ENCODE assay signal across 19 cellular contexts in genomic region chr7:31335161-31335888, GRCh38. TPM values are rescaled to one million over a fixed set of nuclear protein-coding genes. Genes with fewer than 3 reads are reported as not detected.
DNase-seq lines count a peak whose midpoint lies in the region; ATAC-seq, FAIRE-seq and TF ChIP-seq lines count a peak whose summit lies in the region.
"Had no signal": no experiment of that assay in that cellular context is flagged by ENCODE, and none has a peak within 500 bp of the region (broad histone marks: within the 10 kb centered on the region; RNA-seq: fewer than 3 reads in every experiment).

No MANE protein-coding gene starts in this region.

- ATAC-seq in left colon (peak; percentile 49), GM18870 (IDR thresholded peaks at IDR 0.05; ENCODE audit: unreplicated experiment) (no peak)

- DNase-seq in left ventricle myocardium inferior: no peak
- no peak for DNase-seq in cardiac septum (ENCODE audit: low spot score)
- no peak for DNase-seq in left colon
- DNase-seq in NCI-H2171 (lab: John Stamatoyannopoulos, UW): no peak
- no peak for DNase-seq in urothelium cell line (ENCODE audit: low spot score)
- DNase-seq: AML-193, DMS79 treated with DMSO at 0.1 percent for 48 hours, GF-D8, GOT3, Karpas-422, MM.1S, NCI-H1105, NCI-H187, NCI-H446, NCI-H748 treated with DMSO at 0.1 percent for 48 hours, PC-9 had no signal

- H3K36me3 ChIP-seq in left ventricle myocardium inferior: no peaks in the 10 kb centered on the region

- H3K27ac ChIP-seq in left ventricle myocardium inferior (replicated peaks) (no peak overlapping the region), angular gyrus (ENCODE audit: low read depth, low read length) (peak overlapping the region; percentile 41)
- H3K27ac ChIP-seq: PC-9 had no signal

- H3K9me3 ChIP-seq in left ventricle myocardium inferior (replicated peaks): no peaks in the 10 kb centered on the region

- H3K4me3 ChIP-seq in left ventricle myocardium inferior: peak overlapping the region; percentile 53
- H3K4me3 ChIP-seq: PC-9 had no signal

- peaks cover 15% of the 10 kb centered on the region for H3K4me1 ChIP-seq in left ventricle myocardium inferior

- peaks cover 99% of the 10 kb centered on the region for H3K27me3 ChIP-seq in left ventricle myocardium inferior (ENCODE audit: low read depth)

- FAIRE-seq in urothelium cell line (lab: Jason Lieb, UNC): no peak

- intact Hi-C loops in left ventricle myocardium inferior (cut with micrococcal nuclease): no loop called here
- intact Hi-C loops in cardiac septum (cut with DNase I): no loop called here
- intact Hi-C loops in left colon (cut with DNase I, micrococcal nuclease): no loop called here

- TF ChIP-seq CTCF in left ventricle myocardium inferior (IDR thresholded peaks at IDR 0.05; ENCODE audit: borderline replicate concordance): no peak

RNA-seq across cellular contexts. Expression of gene NEUROD6, which starts 5.2 kb away (rescaled TPM):
- not detected for total RNA-seq in left ventricle myocardium inferior
- total RNA-seq in cardiac septum: not detected
- total RNA-seq in left colon: not detected
- total RNA-seq: A673, PC-9 had no signal
